In genomic region chr5:56066931-56067450, GRCh38 we compare ENCODE assay signal across 27 cellular contexts.
"Had no signal": no experiment of that assay in that cellular context is flagged by ENCODE, and none has a peak within 500 bp of the region (broad histone marks: within the 10 kb centered on the region; RNA-seq: fewer than 3 reads in every experiment).

No MANE protein-coding gene starts in this region.

- DNase-seq: dermis blood vessel endothelial cell; effector memory CD4-positive, alpha-beta T cell; erythroblast; esophagus squamous epithelium; foreskin melanocyte; hypothalamus; immature natural killer cell; islet precursor cell; left ventricle myocardium superior; lower lobe of right lung; mucosa of descending colon; naive B cell; nephron progenitor cell; nucleus accumbens; ovary; posterior cingulate gyrus; psoas muscle; right cardiac atrium; sigmoid colon; stimulated activated CD4-positive, alpha-beta T cell treated with anti-CD3 and anti-CD28 coated beads, Interleukin-2, amount 100 ng/mL, for 24 hours; stimulated activated CD4-positive, alpha-beta T cell treated with anti-CD3 and anti-CD28 coated beads, Interleukin-4, amount 100 ng/mL, for 24 hours; stimulated activated naive CD4-positive, alpha-beta T cell treated with Interleukin-2 at 50 U/mL for 16 hours; stomach; thyroid gland had no signal

- H3K9me3 Mint-ChIP-seq: immature natural killer cell; naive B cell; stimulated activated effector memory CD8-positive, alpha-beta T cell treated with anti-CD3 and anti-CD28 coated beads, Interleukin-12 subunit alpha, Interleukin-12 subunit beta, amount 100 ng/mL, for 72 hours; type B pancreatic cell had no signal

- H3K4me3 ChIP-seq: coronary artery, esophagus squamous epithelium, lower lobe of right lung, mucosa of descending colon, ovary, psoas muscle, sigmoid colon, stomach, thyroid gland had no signal

- H3K36me3 Mint-ChIP-seq: immature natural killer cell; naive B cell; stimulated activated effector memory CD8-positive, alpha-beta T cell treated with anti-CD3 and anti-CD28 coated beads, Interleukin-12 subunit alpha, Interleukin-12 subunit beta, amount 100 ng/mL, for 72 hours; type B pancreatic cell had no signal

- H3K4me3 Mint-ChIP-seq: immature natural killer cell; naive B cell; nephron progenitor cell; stimulated activated effector memory CD8-positive, alpha-beta T cell treated with anti-CD3 and anti-CD28 coated beads, Interleukin-12 subunit alpha, Interleukin-12 subunit beta, amount 100 ng/mL, for 72 hours; type B pancreatic cell had no signal

- H3K27me3 ChIP-seq: esophagus squamous epithelium, ovary, sigmoid colon, stomach, thyroid gland had no signal

- H3K36me3 ChIP-seq: esophagus squamous epithelium, lower lobe of right lung, ovary, sigmoid colon, stomach, thyroid gland had no signal

- ATAC-seq: left ventricle myocardium superior; lower lobe of right lung; mucosa of descending colon; psoas muscle; right cardiac atrium; stimulated activated effector memory CD8-positive, alpha-beta T cell treated with anti-CD3 and anti-CD28 coated beads, Interleukin-12 subunit alpha, Interleukin-12 subunit beta, amount 100 ng/mL, for 72 hours had no signal

- H3K9me3 ChIP-seq: esophagus squamous epithelium, lower lobe of right lung, mucosa of descending colon, ovary, psoas muscle, sigmoid colon, stomach, thyroid gland had no signal

- H3K27ac Mint-ChIP-seq: immature natural killer cell; naive B cell; nephron progenitor cell; stimulated activated effector memory CD8-positive, alpha-beta T cell treated with anti-CD3 and anti-CD28 coated beads, Interleukin-12 subunit alpha, Interleukin-12 subunit beta, amount 100 ng/mL, for 72 hours; type B pancreatic cell had no signal

- H3K27ac ChIP-seq: coronary artery, esophagus squamous epithelium, lower lobe of right lung, ovary, psoas muscle, sigmoid colon, stomach, thyroid gland had no signal

- H3K27me3 Mint-ChIP-seq: type B pancreatic cell had no signal
